8 cellular contexts compared by ENCODE assay signal in the genomic region with DNA sequence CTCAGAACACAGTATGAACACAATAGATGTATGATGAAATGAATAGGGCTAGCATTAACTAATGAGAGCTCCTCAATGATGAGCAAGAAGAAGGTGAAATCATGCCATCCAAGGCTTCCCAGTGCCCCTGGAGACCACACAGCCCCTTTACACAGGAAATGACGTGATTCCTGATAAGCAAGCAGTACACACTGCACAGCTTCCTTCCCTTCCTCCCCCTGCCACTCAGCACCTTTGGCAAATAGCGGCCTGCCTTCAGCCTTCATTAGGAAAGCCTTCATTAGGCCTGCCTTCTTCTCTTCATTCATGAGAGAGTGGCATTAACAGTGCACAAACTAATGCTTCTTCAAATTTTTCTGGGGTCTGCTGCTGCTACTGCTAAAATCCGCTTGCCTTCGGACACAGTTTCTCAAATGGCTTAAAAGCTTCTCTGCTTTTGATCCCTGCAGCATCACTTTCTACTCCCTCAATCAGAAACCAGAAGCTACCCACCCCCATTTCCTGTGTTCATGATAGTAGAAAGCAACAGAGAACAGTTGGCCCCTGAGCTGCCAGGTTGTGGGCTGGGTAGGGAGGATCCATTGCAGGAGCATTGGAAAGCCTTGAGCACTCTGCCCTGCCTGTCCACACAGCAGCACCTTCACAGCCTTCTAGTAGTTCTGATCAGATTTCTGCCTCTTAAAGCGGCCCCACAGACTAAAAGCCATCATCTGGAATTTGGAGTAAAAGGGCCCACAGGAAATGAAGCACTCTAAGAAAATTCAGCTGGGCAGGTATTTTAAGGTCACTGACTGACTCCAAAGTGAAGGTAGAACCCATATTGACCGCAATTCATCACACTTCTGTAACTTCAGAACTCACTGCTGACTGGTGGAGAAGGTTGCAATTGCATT.
A peak's percentile ranks its signal among the peaks of the same experiment; 100 is the strongest.
DNase-seq lines count a peak whose midpoint lies in the region; ATAC-seq and TF ChIP-seq lines count a peak whose summit lies in the region.

No MANE protein-coding gene starts in this region.

- H3K27ac ChIP-seq in gastrocnemius medialis = no peak overlapping the region

- H3K4me3 ChIP-seq in gastrocnemius medialis = no peak overlapping the region

- intact Hi-C loops in gastrocnemius medialis (cut with DNase I; ENCODE audit: low total_unique reads) = no loop called here

- DNase-seq in RPMI8226 (peak; percentile 46), NCI-H1436 treated with DMSO at 0.1 percent for 48 hours (lab: John Stamatoyannopoulos, UW) (no peak), gastrocnemius medialis (no peak), NCI-H524 treated with DMSO at 0.1 percent for 48 hours (lab: John Stamatoyannopoulos, UW) (no peak)
- DNase-seq in central memory CD4-positive, alpha-beta T cell = peak; percentile 78
- peak; percentile 60 for DNase-seq in stimulated activated CD8-positive, alpha-beta memory T cell treated with anti-CD3 and anti-CD28 coated beads, Interleukin-4, amount 100 ng/mL, for 48 hours

- no peaks in the 10 kb centered on the region for H3K27me3 ChIP-seq in gastrocnemius medialis

- no peak for TF ChIP-seq CTCF in gastrocnemius medialis (IDR thresholded peaks at IDR 0.05 in 4 of 5, conservative IDR thresholded peaks at IDR 0.05 in 1 of 5)

- H3K36me3 ChIP-seq in gastrocnemius medialis = no peaks in the 10 kb centered on the region

- in situ Hi-C loops in gastrocnemius medialis (cut with MboI; ENCODE audit: low sequenced_read_pairs in 4 of 4) = no loop called here

- ATAC-seq in GM18519 (IDR thresholded peaks at IDR 0.05; ENCODE audit: low FRiP score, unreplicated experiment) (peak; percentile 44), HG02588 (IDR thresholded peaks at IDR 0.05; ENCODE audit: unreplicated experiment) (peak; percentile 66), gastrocnemius medialis (no peak)

- H3K4me1 ChIP-seq in gastrocnemius medialis = no peaks in the 10 kb centered on the region

- H3K9me3 ChIP-seq in gastrocnemius medialis = no peaks in the 10 kb centered on the region

- no peak for TF ChIP-seq POLR2A in gastrocnemius medialis (IDR thresholded peaks at IDR 0.05)

Comparison
In these comparisons a context has a peak if more than half of its experiments do, and no peak if none do; other contexts are left out.
1. ATAC-seq: peak in GM18519 (single experiment) and HG02588 (single experiment); none in gastrocnemius medialis (0 of 2).
2. DNase-seq: peak in RPMI8226 (single experiment), central memory CD4-positive, alpha-beta T cell (single experiment) and stimulated activated CD8-positive, alpha-beta memory T cell treated with anti-CD3 and anti-CD28 coated beads, Interleukin-4, amount 100 ng/mL, for 48 hours (single experiment); none in NCI-H1436 treated with DMSO at 0.1 percent for 48 hours (single experiment), gastrocnemius medialis (0 of 2) and NCI-H524 treated with DMSO at 0.1 percent for 48 hours (single experiment).